Comparison of ENCODE assay signal across 8 cellular contexts in the genomic region with DNA sequence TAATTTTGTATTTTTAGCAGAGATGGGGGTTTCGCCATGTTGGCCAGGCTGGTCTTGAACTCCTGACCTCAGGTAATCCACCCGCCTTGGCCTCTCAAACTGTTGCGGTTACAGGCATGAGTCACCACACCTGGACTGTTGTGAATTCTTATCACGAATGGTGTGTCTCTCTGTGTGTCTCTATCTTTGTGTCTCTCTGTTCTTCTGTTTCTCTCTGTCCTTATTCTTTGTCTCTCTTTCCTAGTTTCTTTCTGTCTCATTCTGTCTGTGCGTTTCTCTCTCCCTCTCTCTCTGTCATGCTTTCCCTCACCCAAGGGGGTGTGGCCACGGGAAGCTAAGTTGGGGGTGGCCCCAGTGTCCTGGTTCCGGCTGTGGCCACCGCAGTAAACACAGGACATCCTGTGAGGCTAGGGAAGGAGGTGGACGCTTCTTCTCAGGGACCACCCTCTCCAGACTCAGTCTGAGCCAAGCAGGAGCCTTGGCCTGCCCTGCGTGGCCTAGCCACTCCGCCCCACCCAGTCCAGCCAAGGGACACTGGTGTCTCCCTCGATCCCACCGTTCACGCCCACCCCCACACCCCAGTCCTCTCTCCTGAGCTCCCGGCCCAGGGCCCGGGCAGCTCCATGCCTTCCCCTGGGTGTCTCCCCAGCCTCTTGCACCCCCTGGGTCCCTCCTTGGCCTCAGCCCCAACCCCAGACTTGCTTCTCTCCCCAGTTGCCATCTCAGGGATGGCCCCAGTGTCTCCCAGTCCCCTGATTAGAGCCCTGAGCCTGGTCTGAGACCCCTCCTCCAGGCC. TPM values are rescaled to one million over a fixed set of nuclear protein-coding genes. Genes with fewer than 3 reads are reported as not detected.
DNase-seq lines count a peak whose midpoint lies in the region; ATAC-seq and TF ChIP-seq lines count a peak whose summit lies in the region.

No MANE protein-coding gene starts in this region.

- peak overlapping the region; percentile 42 to 47 for H3K27ac ChIP-seq in esophagus (ENCODE audit: low read depth in 2 of 2, low read length in 1 of 2)
- H3K27ac ChIP-seq in parathyroid adenoma, result peak overlapping the region; percentile 88

- peak overlapping the region; percentile 71 for H2AFZ ChIP-seq in parathyroid adenoma

- no peak for ATAC-seq in HG02642 (IDR thresholded peaks at IDR 0.05; ENCODE audit: poor library complexity, unreplicated experiment)

- WGBS in esophagus, 2 donors, result 47 to 49% methylated on average over 15 to 16 of the region's 16 CpGs

- POLR2A ChIA-PET in GM10248 (lab: Yijun Ruan, JAX), result interaction anchor here (0.8 to 1.2 kb wide), 2 partner anchors 9 to 11 kb away, joined by 4 to 5 read pairs; a partner anchor contains a TSS

- CTCF ChIA-PET in GM10248 (lab: Yijun Ruan, JAX), result interaction anchor here (0.6 to 2.0 kb wide), 5 partner anchors 7 to 48 kb away, joined by 3 to 10 read pairs (median 3); a partner anchor contains a TSS

- DNase-seq in GM10248 (ENCODE audit: extremely low spot score) (peak; percentile 33), RPMI8226 (peak; percentile 51), activated gamma-delta T cell treated with Interleukin-2 at 50 U/mL for 16 hours (no peak), HPDE6-E6E7 (ENCODE audit: extremely low spot score) (no peak), mesenteric fat pad (ENCODE audit: low spot score) (no peak)

- H3K79me2 ChIP-seq in parathyroid adenoma, result no peaks in the 10 kb centered on the region

- H3K27me3 ChIP-seq in esophagus (ENCODE audit: control insufficient read depth in 1 of 2, insufficient read depth in 2 of 2, low read length in 2 of 2) (no peaks in the 10 kb centered on the region), parathyroid adenoma (ENCODE audit: control insufficient read depth, insufficient read depth, low read length) (no peaks in the 10 kb centered on the region)

- no peak overlapping the region for H3K4me3 ChIP-seq in esophagus (ENCODE audit: low read depth in 1 of 2, low read length in 2 of 2)
- H3K4me3 ChIP-seq in parathyroid adenoma (ENCODE audit: low read depth, low read length), result peak overlapping the region; percentile 5

- H3K36me3 ChIP-seq in esophagus (ENCODE audit: control insufficient read depth in 2 of 2, insufficient read depth in 2 of 2, low read length in 1 of 2), result no peaks in the 10 kb centered on the region
- no peaks in the 10 kb centered on the region for H3K36me3 ChIP-seq in parathyroid adenoma (ENCODE audit: control insufficient read depth, insufficient read depth, low read length)

- H3K4me1 ChIP-seq in esophagus (ENCODE audit: control insufficient read depth in 2 of 2, insufficient read depth in 2 of 2, low read length in 1 of 2) (peaks cover 0 to 3% of the 10 kb centered on the region in 2 donors), parathyroid adenoma (peaks cover 39% of the 10 kb centered on the region)

- peak overlapping the region; percentile 55 for H3K4me2 ChIP-seq in parathyroid adenoma (ENCODE audit: low read length)

- TF ChIP-seq CTCF in GM10248 (IDR thresholded peaks at IDR 0.05; ENCODE audit: control extremely low read depth, extremely low read depth, low read depth, missing control alignments) (no peak), parathyroid adenoma (IDR thresholded peaks at IDR 0.05) (no peak)

- H3K9me3 ChIP-seq in esophagus (ENCODE audit: control insufficient read depth in 2 of 2, insufficient read depth in 1 of 2, low read depth in 1 of 2, low read length in 1 of 2) (no peaks in the 10 kb centered on the region), parathyroid adenoma (ENCODE audit: control insufficient read depth, low read length) (no peaks in the 10 kb centered on the region)

- H3K9ac ChIP-seq in parathyroid adenoma, result no peak overlapping the region

RNA-seq across cellular contexts. Expression of a gene that starts 3.9 kb away (rescaled TPM):
- polyA plus RNA-seq in esophagus, result 1 to 10 TPM; 1.0 to 1.1 TPM
- 2.3 TPM for total RNA-seq in mesenteric fat pad

RNA-seq across cellular contexts. Expression of a gene that starts 8.7 kb away (rescaled TPM):
- polyA plus RNA-seq in esophagus, result 10 to 100 TPM; 20.7 to 21.5 TPM
- 20.2 TPM for total RNA-seq in mesenteric fat pad

RNA-seq across cellular contexts. Expression of a gene that starts 27.0 kb away (rescaled TPM):
- polyA plus RNA-seq in esophagus, result 10 to 100 TPM; 12.2 to 19.1 TPM
- 40.7 TPM for total RNA-seq in mesenteric fat pad

RNA-seq across cellular contexts. Expression of a gene that starts 27.1 kb away (rescaled TPM):
- polyA plus RNA-seq in esophagus, result under 1 TPM; 0.04 to 0.08 TPM
- total RNA-seq in mesenteric fat pad, result 0.29 TPM

RNA-seq across cellular contexts. Expression of a gene that starts 48.4 kb away (rescaled TPM):
- 100 to 1,000 TPM; 213 to 241 TPM for polyA plus RNA-seq in esophagus
- 141 TPM for total RNA-seq in mesenteric fat pad

Comparison
In these comparisons a context has a peak if more than half of its experiments do, and no peak if none do; other contexts are left out.
1. DNase-seq: peak in GM10248 (single experiment) and RPMI8226 (single experiment); none in activated gamma-delta T cell treated with Interleukin-2 at 50 U/mL for 16 hours (single experiment), HPDE6-E6E7 (single experiment) and mesenteric fat pad (single experiment).